16 cellular contexts compared by ENCODE assay signal in the genomic region with DNA sequence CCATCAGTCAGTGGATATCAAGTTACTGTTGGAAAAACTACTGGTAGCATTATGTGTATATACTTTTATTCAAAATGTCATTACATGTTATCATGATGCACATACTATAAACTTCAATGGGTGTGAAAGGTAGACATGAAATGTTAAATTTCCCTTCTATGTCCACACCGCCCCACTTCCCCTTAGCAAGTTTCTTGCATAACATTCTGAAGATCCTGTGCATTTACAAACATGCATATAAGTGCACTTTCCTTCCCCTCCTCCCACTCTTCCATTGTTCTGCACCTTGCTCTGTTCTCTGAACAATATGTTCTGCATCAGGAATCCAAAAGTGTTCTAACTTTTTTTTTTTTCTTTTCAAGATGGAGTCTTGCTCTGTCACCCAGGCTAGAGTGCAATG. TPM values are rescaled to one million over a fixed set of nuclear protein-coding genes. Genes with fewer than 3 reads are reported as not detected.
DNase-seq lines count a peak whose midpoint lies in the region; ATAC-seq, FAIRE-seq and TF ChIP-seq lines count a peak whose summit lies in the region.
"Had no signal": no experiment of that assay in that cellular context is flagged by ENCODE, and none has a peak within 500 bp of the region (broad histone marks: within the 10 kb centered on the region; RNA-seq: fewer than 3 reads in every experiment).

No MANE protein-coding gene starts in this region.

- FAIRE-seq in D721Med (lab: Jason Lieb, UNC): no peak

- POLR2A ChIA-PET in activated B cell treated with CpG ODN at 0.5 μM for 24 hours (lab: Charles Lee): no interaction called here

- H3K4me3 Mint-ChIP-seq in activated B cell treated with CpG ODN at 0.5 μM for 24 hours: peak overlapping the region; percentile 21
- no peak overlapping the region for H3K4me3 Mint-ChIP-seq in nephron

- TF ChIP-seq CTCF in activated B cell treated with CpG ODN at 0.5 μM for 24 hours (IDR thresholded peaks at IDR 0.05) (no peak), nephron (IDR thresholded peaks at IDR 0.05; ENCODE audit: unreplicated experiment in 3 of 3) (no peak), D721Med (IDR thresholded peaks at IDR 0.05; ENCODE audit: insufficient read depth, missing control alignments) (no peak)

- intact Hi-C loops in activated B cell treated with CpG ODN at 0.5 μM for 24 hours (cut with micrococcal nuclease): no loop called here

- H3K9me3 Mint-ChIP-seq in activated B cell treated with CpG ODN at 0.5 μM for 24 hours (no peaks in the 10 kb centered on the region), nephron (no peaks in the 10 kb centered on the region)

- CTCF ChIA-PET in activated B cell treated with CpG ODN at 0.5 μM for 24 hours (lab: Charles Lee): no interaction called here

- ATAC-seq in activated B cell treated with CpG ODN at 0.5 μM for 24 hours (ENCODE audit: low read depth): no peak
- no peak for ATAC-seq in HG02970 (IDR thresholded peaks at IDR 0.05; ENCODE audit: low FRiP score, unreplicated experiment)

- peaks cover 18% of the 10 kb centered on the region for H3K4me1 Mint-ChIP-seq in activated B cell treated with CpG ODN at 0.5 μM for 24 hours
- H3K4me1 Mint-ChIP-seq in nephron: peaks cover 9% of the 10 kb centered on the region

- H3K36me3 Mint-ChIP-seq in activated B cell treated with CpG ODN at 0.5 μM for 24 hours (ENCODE audit: low read depth) (no peaks in the 10 kb centered on the region), nephron (ENCODE audit: low read depth) (no peaks in the 10 kb centered on the region)

- DNase-seq in AML-193 (lab: John Stamatoyannopoulos, UW): peak; percentile 71 to 92
- peak; percentile 41 for DNase-seq in KG1 (lab: John Stamatoyannopoulos, UW)
- DNase-seq in activated B cell treated with CpG ODN at 0.5 μM for 24 hours: no peak
- DNase-seq in HuH-7.5 (ENCODE audit: low spot score): no peak
- no peak for DNase-seq in D721Med (ENCODE audit: insufficient read length, low spot score)
- DNase-seq in kidney tubule cell (ENCODE audit: low spot score): no peak
- DNase-seq: adrenal gland, cerebellar nuclear complex, COR-L47, left cardiac atrium, MG63, NCI-H2081 treated with DMSO at 0.1 percent for 48 hours, RPMI8226, T-helper 1 cell had no signal

- H3K27ac Mint-ChIP-seq in activated B cell treated with CpG ODN at 0.5 μM for 24 hours (peak overlapping the region; percentile 55), nephron (peak overlapping the region; percentile 78 to 87 (median 84))

- H3K27me3 Mint-ChIP-seq in activated B cell treated with CpG ODN at 0.5 μM for 24 hours: no peaks in the 10 kb centered on the region
- peaks cover 13% of the 10 kb centered on the region for H3K27me3 Mint-ChIP-seq in nephron (ENCODE audit: low read depth)

RNA-seq across cellular contexts. Expression of a gene that starts 16.6 kb away (rescaled TPM):
- total RNA-seq in activated B cell treated with CpG ODN at 0.5 μM for 24 hours: 14.5 and 15.3 TPM in 2 replicates

Comparison
In these comparisons a context has a peak if more than half of its experiments do, and no peak if none do; other contexts are left out.
1. DNase-seq: peak in AML-193 (2 of 2) and KG1 (single experiment); none in activated B cell treated with CpG ODN at 0.5 μM for 24 hours (single experiment), HuH-7.5 (single experiment), D721Med (single experiment) and kidney tubule cell (single experiment).